In the genomic region with DNA sequence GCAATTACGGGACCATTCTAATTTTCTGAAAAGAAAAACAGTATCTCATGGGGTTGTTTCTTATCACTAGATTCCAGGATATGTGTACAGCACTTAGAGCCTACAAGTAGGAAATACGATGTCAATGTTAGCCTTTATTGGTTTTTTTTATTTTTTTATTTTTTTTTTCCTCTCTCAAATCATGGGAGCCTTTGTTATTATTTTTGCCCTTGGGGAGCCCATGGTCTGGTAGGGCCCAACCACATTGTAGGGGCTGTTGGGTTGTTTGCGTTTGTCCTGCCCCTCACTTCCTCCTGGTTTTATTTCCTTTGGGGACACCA, we compare ENCODE assay signal across 1 cellular context.
TF ChIP-seq lines count a peak whose summit lies in the region.

No MANE protein-coding gene starts in this region.

TF ChIP-seq in GM23338, 12 proteins besides CTCF, POLR2A, EP300 and RAD21:
- TF ChIP-seq, protein P1, sequence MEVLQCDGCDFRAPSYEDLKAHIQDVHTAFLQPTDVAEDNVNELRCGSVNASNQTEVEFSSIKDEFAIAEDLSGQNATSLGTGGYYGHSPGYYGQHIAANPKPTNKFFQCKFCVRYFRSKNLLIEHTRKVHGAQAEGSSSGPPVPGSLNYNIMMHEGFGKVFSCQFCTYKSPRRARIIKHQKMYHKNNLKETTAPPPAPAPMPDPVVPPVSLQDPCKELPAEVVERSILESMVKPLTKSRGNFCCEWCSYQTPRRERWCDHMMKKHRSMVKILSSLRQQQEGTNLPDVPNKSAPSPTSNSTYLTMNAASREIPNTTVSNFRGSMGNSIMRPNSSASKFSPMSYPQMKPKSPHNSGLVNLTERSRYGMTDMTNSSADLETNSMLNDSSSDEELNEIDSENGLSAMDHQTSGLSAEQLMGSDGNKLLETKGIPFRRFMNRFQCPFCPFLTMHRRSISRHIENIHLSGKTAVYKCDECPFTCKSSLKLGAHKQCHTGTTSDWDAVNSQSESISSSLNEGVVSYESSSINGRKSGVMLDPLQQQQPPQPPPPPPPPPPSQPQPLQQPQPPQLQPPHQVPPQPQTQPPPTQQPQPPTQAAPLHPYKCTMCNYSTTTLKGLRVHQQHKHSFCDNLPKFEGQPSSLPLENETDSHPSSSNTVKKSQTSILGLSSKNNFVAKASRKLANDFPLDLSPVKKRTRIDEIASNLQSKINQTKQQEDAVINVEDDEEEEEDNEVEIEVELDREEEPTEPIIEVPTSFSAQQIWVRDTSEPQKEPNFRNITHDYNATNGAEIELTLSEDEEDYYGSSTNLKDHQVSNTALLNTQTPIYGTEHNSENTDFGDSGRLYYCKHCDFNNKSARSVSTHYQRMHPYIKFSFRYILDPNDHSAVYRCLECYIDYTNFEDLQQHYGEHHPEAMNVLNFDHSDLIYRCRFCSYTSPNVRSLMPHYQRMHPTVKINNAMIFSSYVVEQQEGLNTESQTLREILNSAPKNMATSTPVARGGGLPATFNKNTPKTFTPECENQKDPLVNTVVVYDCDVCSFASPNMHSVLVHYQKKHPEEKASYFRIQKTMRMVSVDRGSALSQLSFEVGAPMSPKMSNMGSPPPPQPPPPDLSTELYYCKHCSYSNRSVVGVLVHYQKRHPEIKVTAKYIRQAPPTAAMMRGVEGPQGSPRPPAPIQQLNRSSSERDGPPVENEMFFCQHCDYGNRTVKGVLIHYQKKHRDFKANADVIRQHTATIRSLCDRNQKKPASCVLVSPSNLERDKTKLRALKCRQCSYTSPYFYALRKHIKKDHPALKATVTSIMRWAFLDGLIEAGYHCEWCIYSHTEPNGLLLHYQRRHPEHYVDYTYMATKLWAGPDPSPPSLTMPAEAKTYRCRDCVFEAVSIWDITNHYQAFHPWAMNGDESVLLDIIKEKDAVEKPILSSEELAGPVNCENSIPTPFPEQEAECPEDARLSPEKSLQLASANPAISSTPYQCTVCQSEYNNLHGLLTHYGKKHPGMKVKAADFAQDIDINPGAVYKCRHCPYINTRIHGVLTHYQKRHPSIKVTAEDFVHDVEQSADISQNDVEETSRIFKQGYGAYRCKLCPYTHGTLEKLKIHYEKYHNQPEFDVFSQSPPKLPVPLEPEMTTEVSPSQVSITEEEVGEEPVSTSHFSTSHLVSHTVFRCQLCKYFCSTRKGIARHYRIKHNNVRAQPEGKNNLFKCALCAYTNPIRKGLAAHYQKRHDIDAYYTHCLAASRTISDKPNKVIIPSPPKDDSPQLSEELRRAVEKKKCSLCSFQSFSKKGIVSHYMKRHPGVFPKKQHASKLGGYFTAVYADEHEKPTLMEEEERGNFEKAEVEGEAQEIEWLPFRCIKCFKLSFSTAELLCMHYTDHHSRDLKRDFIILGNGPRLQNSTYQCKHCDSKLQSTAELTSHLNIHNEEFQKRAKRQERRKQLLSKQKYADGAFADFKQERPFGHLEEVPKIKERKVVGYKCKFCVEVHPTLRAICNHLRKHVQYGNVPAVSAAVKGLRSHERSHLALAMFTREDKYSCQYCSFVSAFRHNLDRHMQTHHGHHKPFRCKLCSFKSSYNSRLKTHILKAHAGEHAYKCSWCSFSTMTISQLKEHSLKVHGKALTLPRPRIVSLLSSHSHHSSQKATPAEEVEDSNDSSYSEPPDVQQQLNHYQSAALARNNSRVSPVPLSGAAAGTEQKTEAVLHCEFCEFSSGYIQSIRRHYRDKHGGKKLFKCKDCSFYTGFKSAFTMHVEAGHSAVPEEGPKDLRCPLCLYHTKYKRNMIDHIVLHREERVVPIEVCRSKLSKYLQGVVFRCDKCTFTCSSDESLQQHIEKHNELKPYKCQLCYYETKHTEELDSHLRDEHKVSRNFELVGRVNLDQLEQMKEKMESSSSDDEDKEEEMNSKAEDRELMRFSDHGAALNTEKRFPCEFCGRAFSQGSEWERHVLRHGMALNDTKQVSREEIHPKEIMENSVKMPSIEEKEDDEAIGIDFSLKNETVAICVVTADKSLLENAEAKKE (CRISPR knock-in tag; IDR thresholded peaks at IDR 0.05) = no peak
- TF ChIP-seq, protein P2, sequence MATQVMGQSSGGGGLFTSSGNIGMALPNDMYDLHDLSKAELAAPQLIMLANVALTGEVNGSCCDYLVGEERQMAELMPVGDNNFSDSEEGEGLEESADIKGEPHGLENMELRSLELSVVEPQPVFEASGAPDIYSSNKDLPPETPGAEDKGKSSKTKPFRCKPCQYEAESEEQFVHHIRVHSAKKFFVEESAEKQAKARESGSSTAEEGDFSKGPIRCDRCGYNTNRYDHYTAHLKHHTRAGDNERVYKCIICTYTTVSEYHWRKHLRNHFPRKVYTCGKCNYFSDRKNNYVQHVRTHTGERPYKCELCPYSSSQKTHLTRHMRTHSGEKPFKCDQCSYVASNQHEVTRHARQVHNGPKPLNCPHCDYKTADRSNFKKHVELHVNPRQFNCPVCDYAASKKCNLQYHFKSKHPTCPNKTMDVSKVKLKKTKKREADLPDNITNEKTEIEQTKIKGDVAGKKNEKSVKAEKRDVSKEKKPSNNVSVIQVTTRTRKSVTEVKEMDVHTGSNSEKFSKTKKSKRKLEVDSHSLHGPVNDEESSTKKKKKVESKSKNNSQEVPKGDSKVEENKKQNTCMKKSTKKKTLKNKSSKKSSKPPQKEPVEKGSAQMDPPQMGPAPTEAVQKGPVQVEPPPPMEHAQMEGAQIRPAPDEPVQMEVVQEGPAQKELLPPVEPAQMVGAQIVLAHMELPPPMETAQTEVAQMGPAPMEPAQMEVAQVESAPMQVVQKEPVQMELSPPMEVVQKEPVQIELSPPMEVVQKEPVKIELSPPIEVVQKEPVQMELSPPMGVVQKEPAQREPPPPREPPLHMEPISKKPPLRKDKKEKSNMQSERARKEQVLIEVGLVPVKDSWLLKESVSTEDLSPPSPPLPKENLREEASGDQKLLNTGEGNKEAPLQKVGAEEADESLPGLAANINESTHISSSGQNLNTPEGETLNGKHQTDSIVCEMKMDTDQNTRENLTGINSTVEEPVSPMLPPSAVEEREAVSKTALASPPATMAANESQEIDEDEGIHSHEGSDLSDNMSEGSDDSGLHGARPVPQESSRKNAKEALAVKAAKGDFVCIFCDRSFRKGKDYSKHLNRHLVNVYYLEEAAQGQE (IDR thresholded peaks at IDR 0.05; ENCODE audit: unreplicated experiment) = no peak
- no peak for TF ChIP-seq POLR2AphosphoS5 (IDR thresholded peaks at IDR 0.05; ENCODE audit: low read depth)
- TF ChIP-seq, protein P3, sequence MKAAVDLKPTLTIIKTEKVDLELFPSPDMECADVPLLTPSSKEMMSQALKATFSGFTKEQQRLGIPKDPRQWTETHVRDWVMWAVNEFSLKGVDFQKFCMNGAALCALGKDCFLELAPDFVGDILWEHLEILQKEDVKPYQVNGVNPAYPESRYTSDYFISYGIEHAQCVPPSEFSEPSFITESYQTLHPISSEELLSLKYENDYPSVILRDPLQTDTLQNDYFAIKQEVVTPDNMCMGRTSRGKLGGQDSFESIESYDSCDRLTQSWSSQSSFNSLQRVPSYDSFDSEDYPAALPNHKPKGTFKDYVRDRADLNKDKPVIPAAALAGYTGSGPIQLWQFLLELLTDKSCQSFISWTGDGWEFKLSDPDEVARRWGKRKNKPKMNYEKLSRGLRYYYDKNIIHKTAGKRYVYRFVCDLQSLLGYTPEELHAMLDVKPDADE (IDR thresholded peaks at IDR 0.05) = no peak
- TF ChIP-seq CREB1 (CRISPR knock-in tag; IDR thresholded peaks at IDR 0.05; ENCODE audit: low read depth) = no peak
- TF ChIP-seq STAT1 (IDR thresholded peaks at IDR 0.05; ENCODE audit: unreplicated experiment) = no peak
- TF ChIP-seq JUNB (IDR thresholded peaks at IDR 0.05; ENCODE audit: unreplicated experiment) = no peak
- no peak for TF ChIP-seq EZH2 (IDR thresholded peaks at IDR 0.05; ENCODE audit: low read depth, unreplicated experiment)
- no peak for TF ChIP-seq NANOG (IDR thresholded peaks at IDR 0.05; ENCODE audit: borderline replicate concordance)
- TF ChIP-seq EZH2phosphoT487 (IDR thresholded peaks at IDR 0.05; ENCODE audit: unreplicated experiment) = no peak
- no peak for TF ChIP-seq ZNF114 (CRISPR knock-in tag; IDR thresholded peaks at IDR 0.05)
- TF ChIP-seq ZNF331 (CRISPR knock-in tag; IDR thresholded peaks at IDR 0.05; ENCODE audit: low read depth) = no peak
